17 cellular contexts compared by ENCODE assay signal in the genomic region with DNA sequence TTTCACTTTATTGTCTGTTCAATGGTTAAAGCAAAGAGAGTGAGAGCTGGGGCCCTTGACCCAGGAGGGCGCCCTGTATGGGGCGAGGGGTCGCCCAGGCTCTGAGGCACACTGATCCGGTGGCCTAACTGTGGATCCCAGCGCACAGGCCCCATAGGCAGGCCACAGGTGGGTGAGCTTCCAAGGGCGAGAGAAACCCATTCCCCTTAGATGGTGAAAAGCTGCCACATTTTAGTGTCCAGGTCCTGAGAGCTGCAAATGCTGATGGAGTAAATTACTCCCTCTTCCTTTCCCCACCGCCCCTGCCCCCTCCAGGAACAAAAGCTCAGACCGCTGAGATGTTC. TPM values are rescaled to one million over a fixed set of nuclear protein-coding genes. Genes with fewer than 3 reads are reported as not detected.
DNase-seq lines count a peak whose midpoint lies in the region; ATAC-seq and TF ChIP-seq lines count a peak whose summit lies in the region.
"Had no signal": no experiment of that assay in that cellular context is flagged by ENCODE, and none has a peak within 500 bp of the region (broad histone marks: within the 10 kb centered on the region; RNA-seq: fewer than 3 reads in every experiment).

No MANE protein-coding gene starts in this region.

- no peak overlapping the region for H3K4me3 Mint-ChIP-seq in activated naive CD4-positive, alpha-beta T cell treated with anti-CD3 and anti-CD28 coated beads, Interleukin-2, amount 10 ng/mL, durations not matched to agents 7 days and 5 days
- peak overlapping the region; percentile 46 for H3K4me3 Mint-ChIP-seq in GM23338
- peak overlapping the region; percentile 30 for H3K4me3 Mint-ChIP-seq in stimulated activated effector memory CD8-positive, alpha-beta T cell treated with anti-CD3 and anti-CD28 coated beads, Interleukin-12 subunit alpha, Interleukin-12 subunit beta, amount 100 ng/mL, for 72 hours

- H3K79me2 ChIP-seq in GM23338 (replicated peaks; ENCODE audit: insufficient read depth), result no peaks in the 10 kb centered on the region

- no peaks in the 10 kb centered on the region for H3K9me3 Mint-ChIP-seq in activated naive CD4-positive, alpha-beta T cell treated with anti-CD3 and anti-CD28 coated beads, Interleukin-2, amount 10 ng/mL, durations not matched to agents 7 days and 5 days
- H3K9me3 Mint-ChIP-seq in GM23338, result peaks cover 3% of the 10 kb centered on the region; the same call in 1 of the 3 replicates
- H3K9me3 Mint-ChIP-seq in stimulated activated effector memory CD8-positive, alpha-beta T cell treated with anti-CD3 and anti-CD28 coated beads, Interleukin-12 subunit alpha, Interleukin-12 subunit beta, amount 100 ng/mL, for 72 hours, result no peaks in the 10 kb centered on the region

- no peaks in the 10 kb centered on the region for H3K9me2 ChIP-seq in GM23338 (ENCODE audit: insufficient read depth)

- H3K36me3 ChIP-seq in GM23338 (ENCODE audit: insufficient read depth), result no peaks in the 10 kb centered on the region

- H3K4me2 ChIP-seq in GM23338, result peak overlapping the region; percentile 75
- H3K4me2 ChIP-seq: A549 had no signal

- peaks cover 41% of the 10 kb centered on the region for H3K4me1 Mint-ChIP-seq in activated naive CD4-positive, alpha-beta T cell treated with anti-CD3 and anti-CD28 coated beads, Interleukin-2, amount 10 ng/mL, durations not matched to agents 7 days and 5 days
- H3K4me1 Mint-ChIP-seq in GM23338, result peaks cover 34% of the 10 kb centered on the region
- peaks cover 38% of the 10 kb centered on the region for H3K4me1 Mint-ChIP-seq in stimulated activated effector memory CD8-positive, alpha-beta T cell treated with anti-CD3 and anti-CD28 coated beads, Interleukin-12 subunit alpha, Interleukin-12 subunit beta, amount 100 ng/mL, for 72 hours

- H2AFZ ChIP-seq in GM23338, result no peak overlapping the region

- H3K27ac ChIP-seq in GM23338 (ENCODE audit: low read depth), result no peak overlapping the region
- H3K27ac ChIP-seq: A549 had no signal

- DNase-seq in activated naive CD4-positive, alpha-beta T cell treated with anti-CD3 and anti-CD28 coated beads, Interleukin-2, amount 10 ng/mL, durations not matched to agents 7 days and 5 days, result no peak
- DNase-seq in activated naive CD4-positive, alpha-beta T cell treated with Interleukin-2 at 50 U/mL for 16 hours, result no peak
- DNase-seq in GM23338 (ENCODE audit: low spot score) (peak; percentile 14), left kidney (ENCODE audit: low read depth, low spot score) (peak; percentile 11), NCI-H146 (lab: John Stamatoyannopoulos, UW) (no peak), GDM1 (lab: John Stamatoyannopoulos, UW) (no peak)
- DNase-seq in stimulated activated effector memory CD8-positive, alpha-beta T cell treated with anti-CD3 and anti-CD28 coated beads, Interleukin-12 subunit alpha, Interleukin-12 subunit beta, amount 100 ng/mL, for 72 hours (ENCODE audit: low spot score in 2 of 2), result no peak
- DNase-seq: Calu3, HCEC 1CT, NCI-H1417, NCI-H2029, NCI-H2171 treated with DMSO at 0.1 percent for 48 hours, NCI-H774, SIG-M5 had no signal

- H3K27ac Mint-ChIP-seq in activated naive CD4-positive, alpha-beta T cell treated with anti-CD3 and anti-CD28 coated beads, Interleukin-2, amount 10 ng/mL, durations not matched to agents 7 days and 5 days, result peak overlapping the region; percentile 42
- no peak overlapping the region for H3K27ac Mint-ChIP-seq in GM23338
- no peak overlapping the region for H3K27ac Mint-ChIP-seq in stimulated activated effector memory CD8-positive, alpha-beta T cell treated with anti-CD3 and anti-CD28 coated beads, Interleukin-12 subunit alpha, Interleukin-12 subunit beta, amount 100 ng/mL, for 72 hours

- peaks cover 12% of the 10 kb centered on the region; the same call in 1 of the 2 replicates for H4K20me1 ChIP-seq in GM23338 (replicated peaks; ENCODE audit: insufficient read depth)

- H3K27me3 Mint-ChIP-seq in activated naive CD4-positive, alpha-beta T cell treated with anti-CD3 and anti-CD28 coated beads, Interleukin-2, amount 10 ng/mL, durations not matched to agents 7 days and 5 days, result peaks cover 77% of the 10 kb centered on the region
- H3K27me3 Mint-ChIP-seq in GM23338 (ENCODE audit: insufficient read depth, low read depth, poor library complexity), result peaks cover 78% of the 10 kb centered on the region

- CTCF ChIA-PET in activated naive CD4-positive, alpha-beta T cell treated with anti-CD3 and anti-CD28 coated beads, Interleukin-2, amount 10 ng/mL, durations not matched to agents 7 days and 5 days (lab: Charles Lee), result interaction anchor here (0.9 to 7.9 kb wide), 2 partner anchors 404 to 405 kb away, joined by 3 to 103 read pairs; no protein-coding TSS in a partner anchor

- peak overlapping the region; percentile 46 for H3K4me3 ChIP-seq in GM23338
- H3K4me3 ChIP-seq: A549 had no signal

- peaks cover 27% of the 10 kb centered on the region for H3K4me1 ChIP-seq in GM23338 (ENCODE audit: insufficient read depth)

- peaks cover 4% of the 10 kb centered on the region for H3K36me3 Mint-ChIP-seq in activated naive CD4-positive, alpha-beta T cell treated with anti-CD3 and anti-CD28 coated beads, Interleukin-2, amount 10 ng/mL, durations not matched to agents 7 days and 5 days
- peaks cover 3% of the 10 kb centered on the region; the same call in 1 of the 3 replicates for H3K36me3 Mint-ChIP-seq in GM23338 (ENCODE audit: low read depth)
- H3K36me3 Mint-ChIP-seq in stimulated activated effector memory CD8-positive, alpha-beta T cell treated with anti-CD3 and anti-CD28 coated beads, Interleukin-12 subunit alpha, Interleukin-12 subunit beta, amount 100 ng/mL, for 72 hours, result no peaks in the 10 kb centered on the region

- TF ChIP-seq CTCF in GM23338 (conservative IDR thresholded peaks at IDR 0.05; ENCODE audit: low read depth in 2 of 2), result no peak

- peak; percentile 5 for ATAC-seq in GM23338
- no peak for ATAC-seq in stimulated activated effector memory CD8-positive, alpha-beta T cell treated with anti-CD3 and anti-CD28 coated beads, Interleukin-12 subunit alpha, Interleukin-12 subunit beta, amount 100 ng/mL, for 72 hours
- no peak for ATAC-seq in GM21529 (IDR thresholded peaks at IDR 0.05; ENCODE audit: unreplicated experiment)
- ATAC-seq: A549 had no signal

- peaks cover 95% of the 10 kb centered on the region for H3K27me3 ChIP-seq in GM23338 (ENCODE audit: insufficient read depth)

- H3F3A ChIP-seq in GM23338 (replicated peaks; ENCODE audit: low read depth), result peaks cover 31% of the 10 kb centered on the region; the same call in 1 of the 2 replicates

TF ChIP-seq in GM23338, 12 proteins besides CTCF, POLR2A, EP300 and RAD21:
- TF ChIP-seq EZH2 (IDR thresholded peaks at IDR 0.05; ENCODE audit: low read depth, unreplicated experiment) (peak; percentile 84), EZH2phosphoT487 (IDR thresholded peaks at IDR 0.05; ENCODE audit: unreplicated experiment) (no peak)
TF ChIP-seq in GM23338: peak in this region for 1.

RNA-seq across cellular contexts. Expression of a gene that starts 5.9 kb away (rescaled TPM):
- total RNA-seq in GM23338 (2014; rRNA removed; shearing (Covaris generic)), result 0.16 and 0.24 TPM in 2 replicates
- 0.08 and 0.19 TPM in 2 replicates for polyA plus RNA-seq in GM23338 (2016; fragmentation: Nextera tagmentation; extraction: Ambion mirVana)
- total RNA-seq: Calu3 had no signal
- polyA plus RNA-seq: CD14-positive monocyte had no signal

RNA-seq across cellular contexts. Expression of a gene that starts 23.3 kb away (rescaled TPM):
- not detected in 2 replicates for total RNA-seq in GM23338 (2014; rRNA removed; shearing (Covaris generic))
- polyA plus RNA-seq in GM23338 (2016; fragmentation: Nextera tagmentation; extraction: Ambion mirVana), result not detected in 2 replicates
- total RNA-seq: Calu3 had no signal
- polyA plus RNA-seq: CD14-positive monocyte had no signal

Comparison
In these comparisons a context has a peak if more than half of its experiments do, and no peak if none do; other contexts are left out.
1. DNase-seq: peak in GM23338 (single experiment) and left kidney (single experiment); none in activated naive CD4-positive, alpha-beta T cell treated with anti-CD3 and anti-CD28 coated beads, Interleukin-2, amount 10 ng/mL, durations not matched to agents 7 days and 5 days (single experiment), activated naive CD4-positive, alpha-beta T cell treated with Interleukin-2 at 50 U/mL for 16 hours (single experiment), stimulated activated effector memory CD8-positive, alpha-beta T cell treated with anti-CD3 and anti-CD28 coated beads, Interleukin-12 subunit alpha, Interleukin-12 subunit beta, amount 100 ng/mL, for 72 hours (0 of 2), NCI-H146 (single experiment) and GDM1 (single experiment).